In the genomic region with DNA sequence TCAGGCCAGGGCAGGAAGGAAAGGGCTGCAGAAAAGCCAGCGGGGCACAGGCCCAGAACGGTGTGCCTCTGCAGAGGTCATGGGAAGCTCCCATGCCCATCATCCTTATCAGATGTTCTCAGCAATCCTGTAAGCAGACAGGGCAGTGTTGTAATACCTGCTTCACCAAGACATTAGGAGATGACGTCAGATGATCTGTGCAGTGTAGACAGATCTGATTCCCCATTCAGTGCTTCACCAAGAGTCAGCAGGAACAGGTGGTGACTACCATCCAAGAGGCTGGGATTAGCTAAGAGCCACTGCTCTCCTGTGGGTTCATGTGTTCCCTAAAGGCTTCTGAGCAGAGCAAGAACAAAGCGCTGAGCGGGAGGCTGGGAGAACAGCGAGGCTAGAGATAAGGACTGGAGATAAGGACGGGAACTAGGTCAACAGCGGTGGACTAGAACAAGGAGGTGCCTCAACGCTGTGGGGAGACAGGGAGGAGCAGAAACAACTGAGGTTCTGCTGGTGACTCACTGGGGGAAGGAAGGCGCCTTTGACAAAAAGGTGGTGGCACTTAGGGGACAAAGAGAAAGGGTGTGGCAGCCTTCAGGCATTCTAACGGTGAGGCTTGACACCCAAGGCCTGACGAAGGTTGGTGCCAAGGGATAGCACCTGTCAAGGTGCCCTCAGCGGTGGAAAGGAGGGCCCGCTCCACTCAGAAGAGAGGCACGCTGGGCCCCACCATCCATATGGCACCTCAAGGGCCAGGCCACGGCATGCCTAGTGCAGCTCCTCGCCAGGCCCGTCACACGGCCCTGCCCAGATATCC, we compare ENCODE assay signal across 8 cellular contexts. TPM values are rescaled to one million over a fixed set of nuclear protein-coding genes. Genes with fewer than 3 reads are reported as not detected.
DNase-seq lines count a peak whose midpoint lies in the region; ATAC-seq, FAIRE-seq and TF ChIP-seq lines count a peak whose summit lies in the region.

No MANE protein-coding gene starts in this region.

- TF ChIP-seq CTCF in A549 (IDR thresholded peaks at IDR 0.05) (no peak), foreskin keratinocyte (conservative IDR thresholded peaks at IDR 0.05) (peak; percentile 7)

- DNase-seq in A549 (ENCODE audit: low read depth in 1 of 2, low spot score in 1 of 2) (peak; percentile 55 to 89), NCI-H524 (lab: John Stamatoyannopoulos, UW) (peak; percentile 43 to 85), activated T-cell treated with anti-CD3 and anti-CD28 coated beads for 4 hours (peak; percentile 45), foreskin keratinocyte (peak; percentile 78 to 92), small intestine (peak; percentile 100), KG1 (lab: John Stamatoyannopoulos, UW) (no peak)

- H3K27me3 ChIP-seq in foreskin keratinocyte (no peaks in the 10 kb centered on the region), small intestine (ENCODE audit: control insufficient read depth in 2 of 2, insufficient read depth in 2 of 2, low read length in 2 of 2) (no peaks in the 10 kb centered on the region)

- no peaks in the 10 kb centered on the region for H3K36me3 ChIP-seq in small intestine (ENCODE audit: control insufficient read depth in 2 of 2, insufficient read depth in 2 of 2, low read length in 2 of 2)

- ATAC-seq in A549 (peak; percentile 72 to 76), foreskin keratinocyte (peak; percentile 71), HG02642 (IDR thresholded peaks at IDR 0.05; ENCODE audit: poor library complexity, unreplicated experiment) (no peak), GM19452 (IDR thresholded peaks at IDR 0.05; ENCODE audit: unreplicated experiment) (no peak)

- FAIRE-seq in A549 (lab: Jason Lieb, UNC) (no peak), small intestine (lab: Jason Lieb, UNC) (no peak)

- POLR2A ChIA-PET in A549 (lab: Yijun Ruan, JAX) = interaction anchor here (0.6 to 1.8 kb wide), 4 partner anchors 12 to 1053 kb away, joined by 4 to 19 read pairs (median 6); a partner anchor contains a TSS

- peak overlapping the region; percentile 87 for H3K4me2 ChIP-seq in A549

- peak in 1 of 2 experiments; percentile 48; a peak in 2 of 5 replicates for TF ChIP-seq EP300 in A549 (IDR thresholded peaks at IDR 0.05)

- no peak; a peak in 1 of 5 replicates for TF ChIP-seq RAD21 in A549 (conservative IDR thresholded peaks at IDR 0.05 in 1 of 2, IDR thresholded peaks at IDR 0.05 in 1 of 2)

- CTCF ChIA-PET in A549 (lab: Yijun Ruan, JAX) = interaction anchor here (0.7 to 3.9 kb wide), 7 partner anchors 10 to 50 kb away, joined by 3 to 27 read pairs (median 4); no protein-coding TSS in a partner anchor

- H3K4me3 ChIP-seq in A549 (no peak overlapping the region), small intestine (ENCODE audit: low read depth in 1 of 2, low read length in 2 of 2) (no peak overlapping the region)

- H3K4me1 ChIP-seq in A549 (peaks cover 85% of the 10 kb centered on the region), foreskin keratinocyte (peaks cover 41% of the 10 kb centered on the region), small intestine (ENCODE audit: control insufficient read depth in 2 of 2, insufficient read depth in 1 of 2, low read depth in 1 of 2, low read length in 1 of 2) (peaks cover 49 to 56% of the 10 kb centered on the region in 2 donors)

- H3K27ac ChIP-seq in A549 (peak overlapping the region; percentile 90 to 97), foreskin keratinocyte (peak overlapping the region; percentile 89), small intestine (ENCODE audit: low read depth in 1 of 2, low read length in 1 of 2) (peak overlapping the region; percentile 98)

- H3K9me3 ChIP-seq in A549 = no peaks in the 10 kb centered on the region
- H3K9me3 ChIP-seq in small intestine (ENCODE audit: control insufficient read depth, low read depth) = no peaks in the 10 kb centered on the region

- no peak for TF ChIP-seq POLR2A in A549 (IDR thresholded peaks at IDR 0.05; ENCODE audit: low read length)

- WGBS in A549 (ENCODE audit: missing lambda C conversion rate) = 39% methylated on average over 18 of the region's 19 CpGs
- WGBS in small intestine, 3 donors = 14 to 44% (median 20%) methylated on average over 18 to 19 of the region's 19 CpGs

TF ChIP-seq in A549, 52 proteins besides CTCF, POLR2A, EP300 and RAD21:
- TF ChIP-seq GATA3 (IDR thresholded peaks at IDR 0.05; ENCODE audit: borderline replicate concordance) (peak; percentile 89), RNF2 (IDR thresholded peaks at IDR 0.05; ENCODE audit: borderline replicate concordance, low read depth) (no peak), JUN (IDR thresholded peaks at IDR 0.05) (peak; percentile 26 to 65; a peak in 4 of 5 replicates), KDM5A (IDR thresholded peaks at IDR 0.05) (no peak), ZC3H11A (IDR thresholded peaks at IDR 0.05) (no peak), FOSL2 (IDR thresholded peaks at IDR 0.05) (no peak), FOSL2 (CRISPR knock-in tag; IDR thresholded peaks at IDR 0.05) (peak; percentile 43), ZNF302 (CRISPR knock-in tag; IDR thresholded peaks at IDR 0.05) (no peak), MAFK (IDR thresholded peaks at IDR 0.05; ENCODE audit: partially characterized antibody) (peak; percentile 79), CEBPB (IDR thresholded peaks at IDR 0.05) (peak; percentile 58 to 82), JUNB (IDR thresholded peaks at IDR 0.05) (peak; percentile 56)
- TF ChIP-seq, protein P1, sequence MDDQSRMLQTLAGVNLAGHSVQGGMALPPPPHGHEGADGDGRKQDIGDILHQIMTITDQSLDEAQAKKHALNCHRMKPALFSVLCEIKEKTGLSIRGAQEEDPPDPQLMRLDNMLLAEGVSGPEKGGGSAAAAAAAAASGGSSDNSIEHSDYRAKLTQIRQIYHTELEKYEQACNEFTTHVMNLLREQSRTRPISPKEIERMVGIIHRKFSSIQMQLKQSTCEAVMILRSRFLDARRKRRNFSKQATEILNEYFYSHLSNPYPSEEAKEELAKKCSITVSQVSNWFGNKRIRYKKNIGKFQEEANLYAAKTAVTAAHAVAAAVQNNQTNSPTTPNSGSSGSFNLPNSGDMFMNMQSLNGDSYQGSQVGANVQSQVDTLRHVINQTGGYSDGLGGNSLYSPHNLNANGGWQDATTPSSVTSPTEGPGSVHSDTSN (IDR thresholded peaks at IDR 0.05) = no peak
- TF ChIP-seq, protein P2, sequence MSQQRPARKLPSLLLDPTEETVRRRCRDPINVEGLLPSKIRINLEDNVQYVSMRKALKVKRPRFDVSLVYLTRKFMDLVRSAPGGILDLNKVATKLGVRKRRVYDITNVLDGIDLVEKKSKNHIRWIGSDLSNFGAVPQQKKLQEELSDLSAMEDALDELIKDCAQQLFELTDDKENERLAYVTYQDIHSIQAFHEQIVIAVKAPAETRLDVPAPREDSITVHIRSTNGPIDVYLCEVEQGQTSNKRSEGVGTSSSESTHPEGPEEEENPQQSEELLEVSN (IDR thresholded peaks at IDR 0.05; ENCODE audit: borderline replicate concordance, low read depth) = 0 out of 2 replicates have a peak, but pooled peaks have one; percentile 27

RNA-seq across cellular contexts. Expression of a gene that starts 28.4 kb away (rescaled TPM):
- polyA plus RNA-seq in A549 (2011; rRNA removed) (21.7 and 34.8 TPM in 2 replicates), A549 (2017; fragmentation: RNase III; extraction: RNeasy Plus Mini Kit Qiagen cat#74134 plus additional on column Dnase treatment) (74.2 to 81.0 TPM (median 79.2 TPM) in 3 replicates), foreskin keratinocyte (65.0 and 67.0 TPM in 2 replicates), small intestine (10 to 100 TPM; 73.3 to 84.5 (median 78.6) TPM)
- 53.8 and 83.7 TPM in 2 replicates for polyA plus RNA-seq in A549 (2012; cell fraction: cytosol; rRNA removed)
- polyA plus RNA-seq in A549 (2012; cell fraction: nucleus; rRNA removed) = 44.0 and 54.7 TPM in 2 replicates
- 30.5 and 33.9 TPM in 2 replicates for polyA minus RNA-seq in A549 (2011; rRNA and poly(A)+ RNA removed)
- total RNA-seq in foreskin keratinocyte = 35.6 and 42.5 TPM in 2 replicates

RNA-seq across cellular contexts. Expression of a gene that starts 31.3 kb away (rescaled TPM):
- polyA plus RNA-seq in A549 (2011; rRNA removed) = 9.6 and 13.3 TPM in 2 replicates
- polyA plus RNA-seq in A549 (2012; cell fraction: cytosol; rRNA removed) = 45.5 and 60.4 TPM in 2 replicates
- polyA plus RNA-seq in A549 (2012; cell fraction: nucleus; rRNA removed) = 409 and 469 TPM in 2 replicates
- 43.4 to 54.0 TPM (median 47.3 TPM) in 3 replicates for polyA plus RNA-seq in A549 (2017; fragmentation: RNase III; extraction: RNeasy Plus Mini Kit Qiagen cat#74134 plus additional on column Dnase treatment)
- polyA minus RNA-seq in A549 (2011; rRNA and poly(A)+ RNA removed) = 14.9 and 24.5 TPM in 2 replicates
- total RNA-seq in foreskin keratinocyte = 45.0 and 46.9 TPM in 2 replicates
- polyA plus RNA-seq in foreskin keratinocyte = 34.1 and 36.8 TPM in 2 replicates
- 10 to 100 TPM; 32.7 to 55.9 (median 50.5) TPM for polyA plus RNA-seq in small intestine

Comparison
In these comparisons a context has a peak if more than half of its experiments do, and no peak if none do; other contexts are left out.
1. ATAC-seq: peak in A549 (2 of 2) and foreskin keratinocyte (single experiment); none in HG02642 (single experiment) and GM19452 (single experiment).
2. Peak in every context shown above with its lines, with median percentiles within 50 percentile points of each other: H3K27ac ChIP-seq.